In genomic region chr1:2499986-2500596, GRCh38 we compare ENCODE assay signal across 13 cellular contexts. TPM values are rescaled to one million over a fixed set of nuclear protein-coding genes. Genes with fewer than 3 reads are reported as not detected.
DNase-seq lines count a peak whose midpoint lies in the region; ATAC-seq and TF ChIP-seq lines count a peak whose summit lies in the region.
"Had no signal": no experiment of that assay in that cellular context is flagged by ENCODE, and none has a peak within 500 bp of the region (broad histone marks: within the 10 kb centered on the region; RNA-seq: fewer than 3 reads in every experiment).

No MANE protein-coding gene starts in this region.

- peak overlapping the region; percentile 69 for H3K27ac Mint-ChIP-seq in activated T-cell treated with anti-CD3 and anti-CD28 coated beads, Interleukin-2, amount 50 U/mL, for 24 hours
- peak overlapping the region; percentile 74 for H3K27ac Mint-ChIP-seq in activated naive CD8-positive, alpha-beta T cell treated with anti-CD3 and anti-CD28 coated beads for 36 hours
- peak overlapping the region; percentile 64 for H3K27ac Mint-ChIP-seq in stimulated activated memory B cell treated with anti-CD40 and anti-IgM and Interleukin-4, amounts not matched to agents 10 μg/mL and 1 μg/mL and 100 μg/mL, for 72 hours
- H3K27ac Mint-ChIP-seq: endodermal cell had no signal

- H4K20me1 ChIP-seq in OCI-LY7 (ENCODE audit: insufficient read depth, low read length): no peaks in the 10 kb centered on the region

- intact Hi-C loops in OCI-LY7 (cut with micrococcal nuclease; ENCODE audit: unreplicated experiment): loop anchor here (2.0 kb wide), 1 partner anchor 27 kb away; the partner anchor contains the start of gene PANK4

- no TSS peak for BruUV-seq in OCI-LY7 (replicated peaks; lab: Mats Ljungman, UMichigan)

- no peaks in the 10 kb centered on the region for H3K36me3 ChIP-seq in OCI-LY7 (ENCODE audit: insufficient read depth, low read length)
- H3K36me3 ChIP-seq: prostate gland had no signal

- H3K4me3 Mint-ChIP-seq in activated T-cell treated with anti-CD3 and anti-CD28 coated beads, Interleukin-2, amount 50 U/mL, for 24 hours: no peak overlapping the region
- H3K4me3 Mint-ChIP-seq in activated naive CD8-positive, alpha-beta T cell treated with anti-CD3 and anti-CD28 coated beads for 36 hours: no peak overlapping the region
- no peak overlapping the region for H3K4me3 Mint-ChIP-seq in stimulated activated memory B cell treated with anti-CD40 and anti-IgM and Interleukin-4, amounts not matched to agents 10 μg/mL and 1 μg/mL and 100 μg/mL, for 72 hours
- H3K4me3 Mint-ChIP-seq: endodermal cell had no signal

- no peak overlapping the region for H3K4me3 ChIP-seq in OCI-LY7 (ENCODE audit: low read depth, low read length, poor library complexity, severe bottlenecking)
- H3K4me3 ChIP-seq: mucosa of descending colon, prostate gland had no signal

- POLR2A ChIA-PET in OCI-LY7 (lab: Charles Lee): no interaction called here

- peak overlapping the region; percentile 47 for H3K4me2 ChIP-seq in OCI-LY7 (ENCODE audit: low read length)

- peaks cover 15% of the 10 kb centered on the region for H3K4me1 Mint-ChIP-seq in activated T-cell treated with anti-CD3 and anti-CD28 coated beads, Interleukin-2, amount 50 U/mL, for 24 hours (ENCODE audit: low read depth)
- H3K4me1 Mint-ChIP-seq in activated naive CD8-positive, alpha-beta T cell treated with anti-CD3 and anti-CD28 coated beads for 36 hours: peaks cover 17% of the 10 kb centered on the region
- peaks cover 54% of the 10 kb centered on the region for H3K4me1 Mint-ChIP-seq in stimulated activated memory B cell treated with anti-CD40 and anti-IgM and Interleukin-4, amounts not matched to agents 10 μg/mL and 1 μg/mL and 100 μg/mL, for 72 hours
- H3K4me1 Mint-ChIP-seq: endodermal cell had no signal

- no peak for TF ChIP-seq CTCF in OCI-LY7 (conservative IDR thresholded peaks at IDR 0.05; ENCODE audit: low read length)
- no peak for TF ChIP-seq CTCF in GM13977 (IDR thresholded peaks at IDR 0.05; ENCODE audit: extremely low read depth, insufficient read depth, missing control alignments)

- CTCF ChIA-PET in OCI-LY7 (lab: Charles Lee; ENCODE audit: unreplicated experiment): interaction anchor here (0.5 kb wide), 1 partner anchor 239 kb away, joined by 3 read pairs; no protein-coding TSS in a partner anchor

- peak overlapping the region; percentile 16 for H3K27ac ChIP-seq in OCI-LY7 (ENCODE audit: low read depth, low read length, poor library complexity, severe bottlenecking)
- H3K27ac ChIP-seq: prostate gland had no signal

- peaks cover 54% of the 10 kb centered on the region for H3K4me1 ChIP-seq in OCI-LY7 (ENCODE audit: insufficient read depth, low read length, poor library complexity, severe bottlenecking)
- H3K4me1 ChIP-seq: prostate gland had no signal

- H3K9me2 ChIP-seq in OCI-LY7 (ENCODE audit: insufficient read depth, low read length): no peaks in the 10 kb centered on the region

- H3K9me3 ChIP-seq in OCI-LY7 (ENCODE audit: low read length): no peaks in the 10 kb centered on the region
- H3K9me3 ChIP-seq: mucosa of descending colon, prostate gland had no signal

- H3K79me2 ChIP-seq in OCI-LY7 (ENCODE audit: insufficient read depth, low read depth, low read length): no peaks in the 10 kb centered on the region

- in situ Hi-C loops in GM13977 (cut with MboI; ENCODE audit: low pct_unique_long_range_greater_than_20kb, low sequenced_read_pairs, unreplicated experiment): no loop called here

- DNase-seq in activated T-cell treated with anti-CD3 and anti-CD28 coated beads, Interleukin-2, amount 50 U/mL, for 24 hours: peak; percentile 52
- DNase-seq in activated T-cell treated with anti-CD3 and anti-CD28 coated beads for 4 hours (no peak), OCI-LY7 (ENCODE audit: low spot score) (peak; percentile 66), GM13977 (ENCODE audit: low spot score) (no peak), NCI-H510A treated with DMSO at 0.1 percent for 48 hours (lab: John Stamatoyannopoulos, UW) (no peak)
- DNase-seq in activated naive CD8-positive, alpha-beta T cell treated with anti-CD3 and anti-CD28 coated beads for 36 hours: no peak
- DNase-seq: endodermal cell, mucosa of descending colon, NCI-H2081 treated with DMSO at 0.1 percent for 48 hours had no signal

- no peaks in the 10 kb centered on the region for H3K36me3 Mint-ChIP-seq in activated T-cell treated with anti-CD3 and anti-CD28 coated beads, Interleukin-2, amount 50 U/mL, for 24 hours (ENCODE audit: low read depth)
- H3K36me3 Mint-ChIP-seq in activated naive CD8-positive, alpha-beta T cell treated with anti-CD3 and anti-CD28 coated beads for 36 hours: no peaks in the 10 kb centered on the region
- no peaks in the 10 kb centered on the region for H3K36me3 Mint-ChIP-seq in stimulated activated memory B cell treated with anti-CD40 and anti-IgM and Interleukin-4, amounts not matched to agents 10 μg/mL and 1 μg/mL and 100 μg/mL, for 72 hours

- no peaks in the 10 kb centered on the region for H3K9me3 Mint-ChIP-seq in activated T-cell treated with anti-CD3 and anti-CD28 coated beads, Interleukin-2, amount 50 U/mL, for 24 hours
- no peaks in the 10 kb centered on the region for H3K9me3 Mint-ChIP-seq in activated naive CD8-positive, alpha-beta T cell treated with anti-CD3 and anti-CD28 coated beads for 36 hours
- H3K9me3 Mint-ChIP-seq in stimulated activated memory B cell treated with anti-CD40 and anti-IgM and Interleukin-4, amounts not matched to agents 10 μg/mL and 1 μg/mL and 100 μg/mL, for 72 hours: no peaks in the 10 kb centered on the region
- H3K9me3 Mint-ChIP-seq: endodermal cell had no signal

- no peak overlapping the region; the same call in 1 of the 2 replicates for H2AFZ ChIP-seq in OCI-LY7 (ENCODE audit: low read length)

- ATAC-seq in stimulated activated memory B cell treated with anti-CD40 and anti-IgM and Interleukin-4, amounts not matched to agents 10 μg/mL and 1 μg/mL and 100 μg/mL, for 72 hours: no peak
- ATAC-seq in HG02798 (IDR thresholded peaks at IDR 0.05; ENCODE audit: poor library complexity, unreplicated experiment): no peak
- ATAC-seq: mucosa of descending colon had no signal

- H3K27me3 Mint-ChIP-seq in activated T-cell treated with anti-CD3 and anti-CD28 coated beads, Interleukin-2, amount 50 U/mL, for 24 hours: no peaks in the 10 kb centered on the region
- no peaks in the 10 kb centered on the region for H3K27me3 Mint-ChIP-seq in activated naive CD8-positive, alpha-beta T cell treated with anti-CD3 and anti-CD28 coated beads for 36 hours
- no peaks in the 10 kb centered on the region for H3K27me3 Mint-ChIP-seq in stimulated activated memory B cell treated with anti-CD40 and anti-IgM and Interleukin-4, amounts not matched to agents 10 μg/mL and 1 μg/mL and 100 μg/mL, for 72 hours

RNA-seq across cellular contexts. Expression of gene PLCH2, which starts 24.0 kb away (rescaled TPM):
- total RNA-seq in OCI-LY7 (2014; rRNA removed; shearing (Covaris generic)): 1.8 and 2.2 TPM in 2 replicates
- total RNA-seq in OCI-LY7 (2022): 1.0 and 1.4 TPM in 2 replicates
- total RNA-seq in activated naive CD8-positive, alpha-beta T cell treated with anti-CD3 and anti-CD28 coated beads for 36 hours: 1 to 10 TPM; 1.2 to 1.4 TPM

RNA-seq across cellular contexts. Expression of gene PANK4, which starts 26.3 kb away (rescaled TPM):
- total RNA-seq in OCI-LY7 (2014; rRNA removed; shearing (Covaris generic)): 43.6 and 55.9 TPM in 2 replicates
- total RNA-seq in OCI-LY7 (2022): 49.1 and 53.9 TPM in 2 replicates
- 10 to 100 TPM; 29.8 to 34.3 TPM for total RNA-seq in activated naive CD8-positive, alpha-beta T cell treated with anti-CD3 and anti-CD28 coated beads for 36 hours

RNA-seq across cellular contexts. Expression of gene HES5, which starts 30.0 kb away (rescaled TPM):
- not detected in 2 replicates for total RNA-seq in OCI-LY7 (2014; rRNA removed; shearing (Covaris generic))
- not detected in 2 replicates for total RNA-seq in OCI-LY7 (2022)
- total RNA-seq in activated naive CD8-positive, alpha-beta T cell treated with anti-CD3 and anti-CD28 coated beads for 36 hours: under 1 TPM in 1 of 2 experiments, not detected in 1; 0.28 TPM
- total RNA-seq: endodermal cell; T-helper 1 cell treated with Interleukin-12 subunit alpha and Interleukin-12 subunit beta and Interleukin-4 antibody, amounts not matched to agents 30 ng/mL and 1 ng/mL, for 36 hours had no signal

RNA-seq across cellular contexts. Expression of gene TNFRSF14, which starts 56.1 kb away (rescaled TPM):
- total RNA-seq in OCI-LY7 (2014; rRNA removed; shearing (Covaris generic)): 15.0 and 18.5 TPM in 2 replicates
- 15.7 and 18.9 TPM in 2 replicates for total RNA-seq in OCI-LY7 (2022)
- total RNA-seq in activated naive CD8-positive, alpha-beta T cell treated with anti-CD3 and anti-CD28 coated beads for 36 hours: 100 to 1,000 TPM in 1 of 2 experiments, 10 to 100 TPM in 1; 99.6 to 104 TPM

Comparison
In these comparisons a context has a peak if more than half of its experiments do, and no peak if none do; other contexts are left out.
1. DNase-seq: peak in activated T-cell treated with anti-CD3 and anti-CD28 coated beads, Interleukin-2, amount 50 U/mL, for 24 hours (single experiment) and OCI-LY7 (single experiment); none in activated T-cell treated with anti-CD3 and anti-CD28 coated beads for 4 hours (single experiment), activated naive CD8-positive, alpha-beta T cell treated with anti-CD3 and anti-CD28 coated beads for 36 hours (single experiment), GM13977 (single experiment) and NCI-H510A treated with DMSO at 0.1 percent for 48 hours (single experiment).
2. Peak in every context shown above with its lines, with median percentiles within 50 percentile points of each other: H3K27ac Mint-ChIP-seq.